28 cellular contexts compared by ENCODE assay signal in the genomic region with DNA sequence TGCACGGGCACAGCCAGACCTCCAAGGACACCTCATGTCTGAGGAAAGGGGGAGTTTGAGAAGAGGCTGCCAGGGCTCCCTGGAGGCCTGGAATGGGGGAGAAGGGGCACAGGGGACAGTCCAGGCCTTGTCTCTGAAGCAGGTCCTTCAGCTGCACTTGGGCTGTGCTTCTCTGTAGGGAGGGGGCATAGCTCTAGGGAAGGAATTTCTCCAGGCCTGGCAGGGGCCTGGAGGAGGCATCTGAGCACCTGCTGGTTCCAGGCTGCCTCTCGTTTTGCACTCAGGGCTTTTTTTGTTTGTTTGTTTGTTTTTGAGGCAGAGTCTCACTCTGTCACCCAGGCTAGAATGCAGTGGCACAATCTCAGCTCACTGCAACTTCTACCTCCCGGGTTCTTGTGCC.
"Had no signal": no experiment of that assay in that cellular context is flagged by ENCODE, and none has a peak within 500 bp of the region (broad histone marks: within the 10 kb centered on the region; RNA-seq: fewer than 3 reads in every experiment).

No MANE protein-coding gene starts in this region.

- H3K4me1 Mint-ChIP-seq: activated CD4-positive, alpha-beta T cell treated with anti-CD3 and anti-CD28 coated beads, Interleukin-2, amount 10 ng/mL, durations not matched to agents 24 days and 14 days; activated T-helper 17 cell treated with anti-CD3 and anti-CD28 coated beads, Interleukin-2, amount 50 U/mL, for 72 hours; mesothelial cell of epicardium had no signal

- H3K4me3 ChIP-seq: heart left ventricle, psoas muscle, smooth muscle cell, transverse colon, uterus had no signal

- H3K4me2 ChIP-seq: smooth muscle cell had no signal

- H3K27ac ChIP-seq: brain microvascular endothelial cell, heart left ventricle, parathyroid adenoma, psoas muscle, transverse colon, uterus, WERI-Rb-1 had no signal

- H3K9ac ChIP-seq: parathyroid adenoma had no signal

- DNase-seq: activated CD4-positive, alpha-beta memory T cell treated with anti-CD3 and anti-CD28 coated beads for 36 hours; activated CD4-positive, alpha-beta T cell treated with anti-CD3 and anti-CD28 coated beads, Interleukin-2, amount 10 ng/mL, durations not matched to agents 24 days and 14 days; activated CD4-positive, CD25-positive, alpha-beta regulatory T cell treated with anti-CD3 and anti-CD28 coated beads, Interleukin-2, amount 50 U/mL, for 72 hours; activated gamma-delta T cell treated with Interleukin-2 at 50 U/mL for 16 hours; activated naive CD4-positive, alpha-beta T cell treated with anti-CD3 and anti-CD28 coated beads, Interleukin-2, amount 50 U/mL, for 16 hours; activated T-cell treated with anti-CD3 and anti-CD28 coated beads, Interleukin-2, amount 50 U/mL, for 4 hours; amniotic stem cell; brain microvascular endothelial cell; cortex of kidney; effector memory CD8-positive, alpha-beta T cell; heart left ventricle; hypothalamus; occipital lobe; psoas muscle; stimulated activated CD4-positive, alpha-beta T cell treated with anti-CD3 and anti-CD28 coated beads, Interleukin-1b, Interleukin-23, amount 100 ng/mL, for 48 hours; stimulated activated CD4-positive, alpha-beta T cell treated with anti-CD3 and anti-CD28 coated beads, Interleukin-4, amount 100 ng/mL, for 4 hours; stimulated activated CD8-positive, alpha-beta memory T cell treated with anti-CD3 and anti-CD28 coated beads, Interleukin-4, amount 100 ng/mL, for 48 hours; stimulated activated naive CD4-positive, alpha-beta T cell treated with Interleukin-2 at 50 U/mL for 16 hours; T-helper 9 cell; transverse colon; uterus; WERI-Rb-1 had no signal

- H3K9me3 ChIP-seq: heart left ventricle, psoas muscle, transverse colon, uterus had no signal

- H3K27me3 ChIP-seq: brain microvascular endothelial cell, heart left ventricle, transverse colon, uterus had no signal

- H3K27ac Mint-ChIP-seq: activated CD4-positive, alpha-beta memory T cell treated with anti-CD3 and anti-CD28 coated beads for 36 hours; activated CD4-positive, alpha-beta T cell treated with anti-CD3 and anti-CD28 coated beads, Interleukin-2, amount 10 ng/mL, durations not matched to agents 24 days and 14 days; activated T-helper 17 cell treated with anti-CD3 and anti-CD28 coated beads, Interleukin-2, amount 50 U/mL, for 72 hours; mesothelial cell of epicardium had no signal

- H2AFZ ChIP-seq: parathyroid adenoma had no signal

- H3K36me3 ChIP-seq: brain microvascular endothelial cell, heart left ventricle, transverse colon, uterus, WERI-Rb-1 had no signal

- H3K4me1 ChIP-seq: heart left ventricle, parathyroid adenoma, psoas muscle, transverse colon, uterus had no signal

- H3K9me3 Mint-ChIP-seq: activated CD4-positive, alpha-beta memory T cell treated with anti-CD3 and anti-CD28 coated beads for 36 hours; activated CD4-positive, alpha-beta T cell treated with anti-CD3 and anti-CD28 coated beads, Interleukin-2, amount 10 ng/mL, durations not matched to agents 24 days and 14 days; activated T-cell treated with anti-CD3 and anti-CD28 coated beads, Interleukin-2, amount 50 U/mL, for 4 hours; activated T-helper 17 cell treated with anti-CD3 and anti-CD28 coated beads, Interleukin-2, amount 50 U/mL, for 72 hours; effector memory CD8-positive, alpha-beta T cell; mesothelial cell of epicardium; naive thymus-derived CD8-positive, alpha-beta T cell; neural crest cell had no signal

- H3K36me3 Mint-ChIP-seq: activated CD4-positive, alpha-beta memory T cell treated with anti-CD3 and anti-CD28 coated beads for 36 hours; mesothelial cell of epicardium had no signal

- H3K27me3 Mint-ChIP-seq: activated CD4-positive, alpha-beta memory T cell treated with anti-CD3 and anti-CD28 coated beads for 36 hours; activated CD4-positive, alpha-beta T cell treated with anti-CD3 and anti-CD28 coated beads, Interleukin-2, amount 10 ng/mL, durations not matched to agents 24 days and 14 days; activated T-helper 17 cell treated with anti-CD3 and anti-CD28 coated beads, Interleukin-2, amount 50 U/mL, for 72 hours; effector memory CD8-positive, alpha-beta T cell; naive thymus-derived CD8-positive, alpha-beta T cell had no signal

- ATAC-seq: activated T-cell treated with anti-CD3 and anti-CD28 coated beads, Interleukin-2, amount 50 U/mL, for 4 hours; activated T-helper 17 cell treated with anti-CD3 and anti-CD28 coated beads, Interleukin-2, amount 50 U/mL, for 72 hours; effector memory CD8-positive, alpha-beta T cell; heart left ventricle; naive thymus-derived CD8-positive, alpha-beta T cell; psoas muscle had no signal

- H3K4me3 Mint-ChIP-seq: activated CD4-positive, alpha-beta memory T cell treated with anti-CD3 and anti-CD28 coated beads for 36 hours; activated CD4-positive, alpha-beta T cell treated with anti-CD3 and anti-CD28 coated beads, Interleukin-2, amount 10 ng/mL, durations not matched to agents 24 days and 14 days; activated T-cell treated with anti-CD3 and anti-CD28 coated beads, Interleukin-2, amount 50 U/mL, for 4 hours; activated T-helper 17 cell treated with anti-CD3 and anti-CD28 coated beads, Interleukin-2, amount 50 U/mL, for 72 hours; effector memory CD8-positive, alpha-beta T cell; mesothelial cell of epicardium; naive thymus-derived CD8-positive, alpha-beta T cell; neural crest cell had no signal
